Comparison of ENCODE assay signal across 14 cellular contexts in genomic region chr14:50260072-50260471, GRCh38.
"Had no signal": no experiment of that assay in that cellular context is flagged by ENCODE, and none has a peak within 500 bp of the region (broad histone marks: within the 10 kb centered on the region; RNA-seq: fewer than 3 reads in every experiment).

No MANE protein-coding gene starts in this region.

- H3K27me3 ChIP-seq: brain microvascular endothelial cell, cardiac muscle cell had no signal

- H3K36me3 Mint-ChIP-seq: activated naive CD4-positive, alpha-beta T cell treated with anti-CD3 and anti-CD28 coated beads, Interleukin-2, amount 50 U/mL, for 72 hours had no signal

- ATAC-seq: activated naive CD4-positive, alpha-beta T cell treated with anti-CD3 and anti-CD28 coated beads, Interleukin-2, amount 50 U/mL, for 72 hours had no signal

- H3K9me3 Mint-ChIP-seq: activated CD8-positive, alpha-beta T cell treated with anti-CD3 and anti-CD28 coated beads for 36 hours; activated naive CD4-positive, alpha-beta T cell treated with anti-CD3 and anti-CD28 coated beads, Interleukin-2, amount 50 U/mL, for 72 hours; activated T-cell treated with anti-CD3 and anti-CD28 coated beads, Interleukin-2, amount 50 U/mL, for 72 hours; T-helper 1 cell treated with Interleukin-12 subunit alpha and Interleukin-12 subunit beta and Interleukin-4 antibody, amounts not matched to agents 30 μg/mL and 1 μg/mL, for 36 hours had no signal

- H3K4me3 Mint-ChIP-seq: activated CD4-positive, alpha-beta T cell treated with anti-CD3 and anti-CD28 coated beads for 36 hours; activated CD8-positive, alpha-beta T cell treated with anti-CD3 and anti-CD28 coated beads for 36 hours; activated T-cell treated with anti-CD3 and anti-CD28 coated beads, Interleukin-2, amount 50 U/mL, for 72 hours; T-helper 1 cell treated with Interleukin-12 subunit alpha and Interleukin-12 subunit beta and Interleukin-4 antibody, amounts not matched to agents 30 μg/mL and 1 μg/mL, for 36 hours had no signal

- H3K4me1 Mint-ChIP-seq: activated CD4-positive, alpha-beta T cell treated with anti-CD3 and anti-CD28 coated beads for 36 hours had no signal

- H3K27me3 Mint-ChIP-seq: activated CD4-positive, alpha-beta T cell treated with anti-CD3 and anti-CD28 coated beads for 36 hours; activated CD8-positive, alpha-beta T cell treated with anti-CD3 and anti-CD28 coated beads for 36 hours had no signal

- DNase-seq: activated CD8-positive, alpha-beta memory T cell treated with anti-CD3 and anti-CD28 coated beads, Interleukin-2, amount 50 U/mL, for 4 hours; cerebellar nuclear complex; KG1; NCI-H1048; NCI-H1930; NCI-H510A treated with DMSO at 0.1 percent for 48 hours; SHP77 treated with DMSO at 0.1 percent for 48 hours had no signal

- H3K4me3 ChIP-seq: cardiac muscle cell had no signal

- H3K36me3 ChIP-seq: brain microvascular endothelial cell, cardiac muscle cell had no signal

- H3K27ac Mint-ChIP-seq: activated CD4-positive, alpha-beta T cell treated with anti-CD3 and anti-CD28 coated beads for 36 hours; activated CD8-positive, alpha-beta T cell treated with anti-CD3 and anti-CD28 coated beads for 36 hours; activated naive CD4-positive, alpha-beta T cell treated with anti-CD3 and anti-CD28 coated beads, Interleukin-2, amount 50 U/mL, for 72 hours; activated T-cell treated with anti-CD3 and anti-CD28 coated beads, Interleukin-2, amount 50 U/mL, for 72 hours; T-helper 1 cell treated with Interleukin-12 subunit alpha and Interleukin-12 subunit beta and Interleukin-4 antibody, amounts not matched to agents 30 μg/mL and 1 μg/mL, for 36 hours had no signal

- H3K27ac ChIP-seq: brain microvascular endothelial cell, cardiac muscle cell had no signal
